Comparison of ENCODE assay signal across 8 cellular contexts in genomic region chr11:14148653-14149273, GRCh38.
A peak's percentile ranks its signal among the peaks of the same experiment; 100 is the strongest.
DNase-seq lines count a peak whose midpoint lies in the region; ATAC-seq and TF ChIP-seq lines count a peak whose summit lies in the region.

No MANE protein-coding gene starts in this region.

- H3K4me1 Mint-ChIP-seq in progenitor cell of endocrine pancreas (ENCODE audit: low read depth) = no peaks in the 10 kb centered on the region

- H3K4me3 ChIP-seq in RWPE2 (ENCODE audit: severe bottlenecking) = no peak overlapping the region
- no peak overlapping the region for H3K4me3 ChIP-seq in fibroblast of lung (replicated peaks in 1 of 4; ENCODE audit: control extremely low read depth in 1 of 4, insufficient read depth in 1 of 4, low read depth in 3 of 4, low read length in 4 of 4)

- H3K9ac ChIP-seq in fibroblast of lung (ENCODE audit: insufficient read depth, low read length) = no peak overlapping the region

- H4K20me1 ChIP-seq in fibroblast of lung (ENCODE audit: control insufficient read depth, extremely low read depth, insufficient read depth, low read length) = no peaks in the 10 kb centered on the region

- H3K9me3 ChIP-seq in RWPE2 (ENCODE audit: severe bottlenecking) = no peaks in the 10 kb centered on the region
- H3K9me3 ChIP-seq in fibroblast of lung (ENCODE audit: control insufficient read depth, insufficient read depth, low read depth, low read length) = no peaks in the 10 kb centered on the region

- no peaks in the 10 kb centered on the region for H3K36me3 Mint-ChIP-seq in progenitor cell of endocrine pancreas (ENCODE audit: insufficient read depth)

- H3K79me2 ChIP-seq in fibroblast of lung (ENCODE audit: control insufficient read depth, insufficient read depth, low read length) = no peaks in the 10 kb centered on the region

- H3K4me1 ChIP-seq in RWPE2 (ENCODE audit: insufficient read depth, poor library complexity, severe bottlenecking) (no peaks in the 10 kb centered on the region), fibroblast of lung (ENCODE audit: control insufficient read depth, extremely low read depth, insufficient read depth, low read length) (no peaks in the 10 kb centered on the region)

- H2AFZ ChIP-seq in fibroblast of lung (ENCODE audit: low read length) = no peak overlapping the region

- H3K36me3 ChIP-seq in RWPE2 (ENCODE audit: low read depth) = no peaks in the 10 kb centered on the region
- no peaks in the 10 kb centered on the region for H3K36me3 ChIP-seq in fibroblast of lung (ENCODE audit: control insufficient read depth, insufficient read depth, low read length)

- no peak overlapping the region for H3K4me3 Mint-ChIP-seq in progenitor cell of endocrine pancreas (ENCODE audit: low read depth)

- TF ChIP-seq CTCF in RWPE2 (IDR thresholded peaks at IDR 0.05; ENCODE audit: poor library complexity, severe bottlenecking) = peak; percentile 62
- peak; percentile 60 to 69 for TF ChIP-seq CTCF in fibroblast of lung (conservative IDR thresholded peaks at IDR 0.05 in 1 of 2, IDR thresholded peaks at IDR 0.05 in 1 of 2; ENCODE audit: low read depth in 1 of 2, low read length in 2 of 2)
- peak; percentile 71 for TF ChIP-seq CTCF in progenitor cell of endocrine pancreas (IDR thresholded peaks at IDR 0.05; ENCODE audit: unreplicated experiment)

- H3K9me3 Mint-ChIP-seq in progenitor cell of endocrine pancreas (ENCODE audit: low read depth) = peaks cover 7% of the 10 kb centered on the region

- H3K4me2 ChIP-seq in fibroblast of lung (ENCODE audit: extremely low read depth, insufficient read depth, low read length) = no peak overlapping the region

- no peak overlapping the region for H3K27ac Mint-ChIP-seq in progenitor cell of endocrine pancreas

- DNase-seq in DMS 273 (lab: John Stamatoyannopoulos, UW; ENCODE audit: unreplicated experiment) = peak; percentile 57
- no peak for DNase-seq in DMS 273 treated with DMSO at 0.1 percent for 48 hours (lab: John Stamatoyannopoulos, UW)
- no peak for DNase-seq in RWPE2 (ENCODE audit: low spot score)
- peak; percentile 13 to 68 for DNase-seq in fibroblast of lung (ENCODE audit: low read depth in 2 of 2)
- DNase-seq in progenitor cell of endocrine pancreas (ENCODE audit: low spot score, unreplicated experiment) = no peak

- peaks cover 4% of the 10 kb centered on the region for H3K27me3 ChIP-seq in RWPE2 (ENCODE audit: insufficient read depth, poor library complexity, severe bottlenecking)
- H3K27me3 ChIP-seq in fibroblast of lung (ENCODE audit: control insufficient read depth, insufficient read depth, low read length) = no peaks in the 10 kb centered on the region

- peak; percentile 39 for ATAC-seq in HG02759 (IDR thresholded peaks at IDR 0.05; ENCODE audit: unreplicated experiment)
- peak; percentile 64 for ATAC-seq in RWPE2 (ENCODE audit: low read depth)
- ATAC-seq in HG02938 (IDR thresholded peaks at IDR 0.05; ENCODE audit: unreplicated experiment) = no peak
- no peak for ATAC-seq in HG02642 (IDR thresholded peaks at IDR 0.05; ENCODE audit: poor library complexity, unreplicated experiment)

- no peak overlapping the region for H3K27ac ChIP-seq in RWPE2 (ENCODE audit: poor library complexity, severe bottlenecking)
- no peak overlapping the region for H3K27ac ChIP-seq in fibroblast of lung (ENCODE audit: insufficient read depth, low read length)

- H3K27me3 Mint-ChIP-seq in progenitor cell of endocrine pancreas = peaks cover 5% of the 10 kb centered on the region

Comparison
In these comparisons a context has a peak if more than half of its experiments do, and no peak if none do; other contexts are left out.
1. DNase-seq: peak in DMS 273 (single experiment) and fibroblast of lung (2 of 2); none in DMS 273 treated with DMSO at 0.1 percent for 48 hours (single experiment), RWPE2 (single experiment) and progenitor cell of endocrine pancreas (single experiment).
2. ATAC-seq: peak in HG02759 (single experiment) and RWPE2 (single experiment); none in HG02938 (single experiment) and HG02642 (single experiment).
3. Peak in every context shown above with its lines, with median percentiles within 50 percentile points of each other: CTCF ChIP-seq.